15 cellular contexts compared by ENCODE assay signal in the genomic region with DNA sequence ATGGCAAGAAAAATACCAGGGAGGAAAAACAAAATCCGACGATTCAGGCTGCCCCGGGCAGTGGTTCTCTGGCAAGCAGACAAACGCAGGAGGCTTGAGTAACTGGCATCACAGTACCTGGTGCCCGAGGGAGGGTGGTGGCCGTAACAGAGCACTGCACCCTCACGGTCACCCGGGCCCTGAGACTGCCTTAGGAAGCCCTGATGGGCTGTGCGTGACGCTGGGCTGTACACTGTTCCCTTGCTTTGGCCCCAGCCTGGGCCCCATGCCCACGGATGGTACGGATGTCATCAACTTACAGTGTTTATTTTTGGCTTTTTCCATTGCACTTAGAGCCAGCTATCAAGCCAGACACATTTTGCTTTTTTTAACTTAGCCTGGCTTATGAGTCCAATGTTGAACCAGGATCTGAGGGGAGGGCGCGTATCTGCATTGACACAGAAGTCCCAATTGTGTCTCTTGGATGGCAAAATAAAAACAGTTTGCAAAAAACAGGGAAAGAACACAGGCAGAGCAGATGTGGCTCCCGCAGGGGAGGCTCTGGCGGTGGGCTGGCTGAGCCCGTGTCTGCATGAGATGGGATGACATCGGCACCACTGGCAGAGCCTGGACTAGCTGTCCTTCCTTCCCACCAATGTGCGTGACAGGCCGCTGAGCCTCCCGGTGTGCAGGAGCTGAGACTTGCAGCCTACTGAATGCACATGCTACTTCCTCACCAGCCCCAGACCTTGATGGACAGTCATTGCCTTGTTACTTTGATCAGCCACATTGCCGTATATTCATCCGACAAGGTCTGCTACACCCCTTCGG.
DNase-seq lines count a peak whose midpoint lies in the region; ATAC-seq and TF ChIP-seq lines count a peak whose summit lies in the region.
"Had no signal": no experiment of that assay in that cellular context is flagged by ENCODE, and none has a peak within 500 bp of the region (broad histone marks: within the 10 kb centered on the region; RNA-seq: fewer than 3 reads in every experiment).

No MANE protein-coding gene starts in this region.

- CTCF ChIA-PET in Panc1 (lab: Charles Lee), result no interaction called here

- H2BK120ac ChIP-seq in neuronal stem cell (ENCODE audit: low read depth, low read length), result no peak overlapping the region

- in situ Hi-C loops in Panc1 (cut with HindIII; ENCODE audit: low pct_unique_long_range_greater_than_20kb, low sequenced_read_pairs), result no loop called here

- H2BK12ac ChIP-seq in neuronal stem cell (ENCODE audit: low read length), result peak overlapping the region; percentile 63

- no peak for TF ChIP-seq CTCF in Panc1 (IDR thresholded peaks at IDR 0.05)
- TF ChIP-seq CTCF in foreskin fibroblast (IDR thresholded peaks at IDR 0.05; ENCODE audit: low read depth, low read length), result no peak

- no peaks in the 10 kb centered on the region; the same call in 1 of the 2 replicates for H3K27me3 ChIP-seq in Panc1 (ENCODE audit: control insufficient read depth, insufficient read depth, low read length)
- H3K27me3 ChIP-seq in neuronal stem cell (ENCODE audit: control insufficient read depth in 3 of 3, insufficient read depth in 3 of 3, low read depth in 1 of 3, low read length in 3 of 3), result no peaks in the 10 kb centered on the region
- H3K27me3 ChIP-seq: vagina had no signal

- H2AFZ ChIP-seq in neuronal stem cell (ENCODE audit: low read length), result no peak overlapping the region

- H4K8ac ChIP-seq in neuronal stem cell (ENCODE audit: low read depth, low read length), result no peak overlapping the region

- no peaks in the 10 kb centered on the region for H3K9me3 ChIP-seq in Panc1 (ENCODE audit: control insufficient read depth, insufficient read depth, low read depth, low read length)
- H3K9me3 ChIP-seq in neuronal stem cell (replicated peaks in 1 of 2; ENCODE audit: control insufficient read depth in 2 of 2, insufficient read depth in 1 of 2, low read depth in 1 of 2, low read length in 2 of 2), result no peaks in the 10 kb centered on the region
- H3K9me3 ChIP-seq: vagina had no signal

- H3K4me3 ChIP-seq in Panc1 (ENCODE audit: low read depth in 2 of 2, low read length in 2 of 2), result no peak overlapping the region
- no peak overlapping the region for H3K4me3 ChIP-seq in foreskin fibroblast (ENCODE audit: low read depth in 1 of 2, low read length in 2 of 2)
- no peak overlapping the region for H3K4me3 ChIP-seq in neuronal stem cell (ENCODE audit: low read length in 2 of 2)
- H3K4me3 ChIP-seq: dorsolateral prefrontal cortex, vagina had no signal

- H3K4ac ChIP-seq in neuronal stem cell (ENCODE audit: low read length), result no peak overlapping the region

- no peak overlapping the region for H4K91ac ChIP-seq in neuronal stem cell (ENCODE audit: low read depth, low read length, poor library complexity)

- H3K27ac ChIP-seq in Panc1 (ENCODE audit: low read length) (no peak overlapping the region), neuronal stem cell (replicated peaks; ENCODE audit: low read length) (no peak overlapping the region)
- H3K27ac ChIP-seq: vagina had no signal

- no peak overlapping the region for H2BK15ac ChIP-seq in neuronal stem cell (ENCODE audit: low read length)

- H2BK5ac ChIP-seq in neuronal stem cell (ENCODE audit: low read length), result no peak overlapping the region

- H3K4me1 ChIP-seq in Panc1 (ENCODE audit: control insufficient read depth, insufficient read depth, low read length), result no peaks in the 10 kb centered on the region; the same call in 1 of the 2 replicates
- no peaks in the 10 kb centered on the region for H3K4me1 ChIP-seq in neuronal stem cell (ENCODE audit: control insufficient read depth in 2 of 2, insufficient read depth in 1 of 2, low read depth in 1 of 2, low read length in 2 of 2)

- H3K4me2 ChIP-seq in neuronal stem cell (ENCODE audit: insufficient read depth, low read length, poor library complexity, severe bottlenecking), result no peak overlapping the region

- H3K36me3 ChIP-seq in Panc1 (ENCODE audit: control insufficient read depth, insufficient read depth, low read length), result no peaks in the 10 kb centered on the region
- no peaks in the 10 kb centered on the region for H3K36me3 ChIP-seq in neuronal stem cell (replicated peaks in 1 of 2; ENCODE audit: control insufficient read depth in 2 of 2, insufficient read depth in 2 of 2, low read length in 2 of 2)
- H3K36me3 ChIP-seq: vagina had no signal

- POLR2A ChIA-PET in Panc1 (lab: Charles Lee), result interaction anchor here (0.5 kb wide), 1 partner anchor 1794 kb away, joined by 3 read pairs; no protein-coding TSS in a partner anchor

- intact Hi-C loops in Panc1 (cut with micrococcal nuclease; ENCODE audit: unreplicated experiment), result no loop called here

- no peak overlapping the region for H3K9ac ChIP-seq in neuronal stem cell (ENCODE audit: low read depth, low read length, poor library complexity)

- ATAC-seq in Panc1 (peak; percentile 82), GM21723 (IDR thresholded peaks at IDR 0.05; ENCODE audit: unreplicated experiment) (no peak)
- ATAC-seq: activated CD4-positive, CD25-positive, alpha-beta regulatory T cell treated with anti-CD3 and anti-CD28 coated beads, Interleukin-2, amount 50 U/mL, for 24 hours; left colon had no signal

- BruUV-seq in Panc1 (replicated peaks; lab: Mats Ljungman, UMichigan), result no TSS peak

- WGBS in neuronal stem cell (ENCODE audit: extremely low coverage in 2 of 2, insufficient read length in 2 of 2, insufficient replicate concordance in 1 of 2), 2 donors, result no CpG with 5 or more reads among the region's 24 CpGs

- no peak overlapping the region for H3K14ac ChIP-seq in neuronal stem cell (ENCODE audit: low read length)

- DNase-seq in AG08396 (ENCODE audit: low spot score) (peak; percentile 55), Panc1 (ENCODE audit: low read depth, low spot score) (no peak), foreskin fibroblast (peak; percentile 43 to 77), neuronal stem cell (ENCODE audit: low spot score) (no peak), D341Med (ENCODE audit: low spot score) (no peak), NCI-H187 (lab: John Stamatoyannopoulos, UW) (no peak)
- DNase-seq in stimulated activated CD4-positive, alpha-beta T cell treated with anti-CD3 and anti-CD28 coated beads, Interleukin-4, amount 100 ng/mL, for 1 hour, result no peak
- DNase-seq: ACHN; activated T-cell treated with anti-CD3 and anti-CD28 coated beads, Interleukin-2, amount 50 U/mL, for 1 hour; KG1; left colon had no signal

- H3K79me1 ChIP-seq in neuronal stem cell (ENCODE audit: low read depth, low read length), result no peaks in the 10 kb centered on the region

- no peak overlapping the region for H3K23ac ChIP-seq in neuronal stem cell (ENCODE audit: low read depth, low read length, poor library complexity)

- H3K18ac ChIP-seq in neuronal stem cell (ENCODE audit: low read length), result peak overlapping the region; percentile 8

- H2AK5ac ChIP-seq in neuronal stem cell (ENCODE audit: low read depth, low read length), result peak overlapping the region; percentile 49

Comparison
In these comparisons a context has a peak if more than half of its experiments do, and no peak if none do; other contexts are left out.
1. DNase-seq: peak in AG08396 (single experiment) and foreskin fibroblast (2 of 2); none in Panc1 (single experiment), neuronal stem cell (single experiment), D341Med (single experiment), stimulated activated CD4-positive, alpha-beta T cell treated with anti-CD3 and anti-CD28 coated beads, Interleukin-4, amount 100 ng/mL, for 1 hour (single experiment) and NCI-H187 (0 of 2).